ENCODE assay signal across 8 cellular contexts in genomic region chr19:10316229-10317044, GRCh38. TPM values are rescaled to one million over a fixed set of nuclear protein-coding genes. Genes with fewer than 3 reads are reported as not detected.
DNase-seq lines count a peak whose midpoint lies in the region; ATAC-seq and TF ChIP-seq lines count a peak whose summit lies in the region.

No MANE protein-coding gene starts in this region.

- no peaks in the 10 kb centered on the region for H3K9me3 Mint-ChIP-seq in mesothelial cell of epicardium

- H3K4me1 Mint-ChIP-seq in mesothelial cell of epicardium, result peaks cover 15% of the 10 kb centered on the region

- H3K4me3 Mint-ChIP-seq in mesothelial cell of epicardium, result peak overlapping the region; percentile 88

- TF ChIP-seq CTCF in astrocyte of the spinal cord (IDR thresholded peaks at IDR 0.05; ENCODE audit: low read depth, low read length), result no peak
- no peak for TF ChIP-seq CTCF in mesothelial cell of epicardium (IDR thresholded peaks at IDR 0.05; ENCODE audit: unreplicated experiment)

- H3K27me3 Mint-ChIP-seq in mesothelial cell of epicardium (ENCODE audit: low read depth), result no peaks in the 10 kb centered on the region

- ATAC-seq in HG03135 (IDR thresholded peaks at IDR 0.05; ENCODE audit: unreplicated experiment) (peak; percentile 26), GM19324 (IDR thresholded peaks at IDR 0.05; ENCODE audit: low FRiP score, unreplicated experiment) (no peak), GM19035 (IDR thresholded peaks at IDR 0.05; ENCODE audit: unreplicated experiment) (no peak)

- peak overlapping the region; percentile 84 for H3K27ac Mint-ChIP-seq in mesothelial cell of epicardium

- DNase-seq in 8988T (peak; percentile 21), astrocyte of the spinal cord (ENCODE audit: low read depth, low spot score) (no peak), mesothelial cell of epicardium (ENCODE audit: low spot score in 2 of 2, unreplicated experiment in 2 of 2) (no peak), NCI-H1092 treated with DMSO at 0.1 percent for 48 hours (lab: John Stamatoyannopoulos, UW) (no peak), NCI-H1694 treated with DMSO at 0.1 percent for 48 hours (lab: John Stamatoyannopoulos, UW) (no peak)

- peak overlapping the region; percentile 82 for H3K4me3 ChIP-seq in astrocyte of the spinal cord (ENCODE audit: low read depth, low read length)

- in situ Hi-C loops in astrocyte of the spinal cord (cut with HindIII; ENCODE audit: low sequenced_read_pairs), result no loop called here

- H3K36me3 Mint-ChIP-seq in mesothelial cell of epicardium, result peaks cover 14% of the 10 kb centered on the region

RNA-seq across cellular contexts. Expression of gene FDX2, which starts 0.6 kb away (rescaled TPM):
- total RNA-seq in mesothelial cell of epicardium, result 17.9 to 20.9 TPM (median 18.6 TPM) in 3 replicates

RNA-seq across cellular contexts. Expression of gene ZGLP1, which starts 6.8 kb away (rescaled TPM):
- 12.8 to 14.9 TPM (median 13.5 TPM) in 3 replicates for total RNA-seq in mesothelial cell of epicardium

RNA-seq across cellular contexts. Expression of gene RAVER1, which starts 16.9 kb away (rescaled TPM):
- total RNA-seq in mesothelial cell of epicardium, result 51.1 to 55.7 TPM (median 52.4 TPM) in 3 replicates

RNA-seq across cellular contexts. Expression of gene ICAM3, which starts 23.0 kb away (rescaled TPM):
- 2.0 to 2.7 TPM (median 2.3 TPM) in 3 replicates for total RNA-seq in mesothelial cell of epicardium

RNA-seq across cellular contexts. Expression of gene ICAM5, which starts 26.7 kb away (rescaled TPM):
- total RNA-seq in mesothelial cell of epicardium, result 3.3 to 5.7 TPM (median 4.9 TPM) in 3 replicates
